ENCODE assay signal across 14 cellular contexts in the genomic region with DNA sequence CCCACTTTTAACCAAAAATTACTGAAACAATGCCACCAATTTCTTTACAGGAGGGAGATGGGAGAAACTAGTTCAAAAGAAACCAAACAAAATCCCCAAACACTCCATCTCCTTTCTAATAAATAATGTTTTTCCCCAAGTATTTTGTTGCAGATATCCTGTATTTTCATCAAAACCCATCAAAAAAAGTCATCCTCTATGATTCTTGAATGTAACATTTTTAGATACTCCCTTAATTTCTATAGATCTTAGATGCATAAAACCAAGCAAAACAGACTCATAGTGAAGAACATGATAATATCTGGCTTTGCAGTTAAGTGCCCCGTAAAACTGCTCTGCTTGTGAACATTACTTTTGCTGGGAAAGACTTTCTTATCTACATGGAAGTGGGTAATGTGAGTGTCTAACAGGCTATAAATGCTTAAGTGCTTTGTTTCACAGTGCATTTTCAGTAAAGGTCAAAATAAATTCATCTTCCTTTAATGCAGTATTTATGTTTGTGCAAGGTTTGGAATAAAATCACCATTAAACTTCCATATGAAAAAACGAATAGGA.
DNase-seq lines count a peak whose midpoint lies in the region; ATAC-seq, FAIRE-seq and TF ChIP-seq lines count a peak whose summit lies in the region.
"Had no signal": no experiment of that assay in that cellular context is flagged by ENCODE, and none has a peak within 500 bp of the region (broad histone marks: within the 10 kb centered on the region; RNA-seq: fewer than 3 reads in every experiment).

No MANE protein-coding gene starts in this region.

- H3K9ac ChIP-seq in astrocyte (ENCODE audit: low read length), result no peak overlapping the region

- no peaks in the 10 kb centered on the region for H3K36me3 ChIP-seq in CD4-positive, alpha-beta memory T cell (ENCODE audit: insufficient read depth, low read length)
- no peaks in the 10 kb centered on the region for H3K36me3 ChIP-seq in HEK293 (ENCODE audit: control insufficient read depth in 2 of 2, insufficient read depth in 1 of 2, low read length in 2 of 2)
- no peaks in the 10 kb centered on the region for H3K36me3 ChIP-seq in astrocyte (ENCODE audit: insufficient read depth, low read length)
- no peaks in the 10 kb centered on the region for H3K36me3 ChIP-seq in spleen
- H3K36me3 ChIP-seq: prostate gland had no signal

- no peaks in the 10 kb centered on the region for H3K79me2 ChIP-seq in astrocyte (ENCODE audit: insufficient read depth, low read length)

- intact Hi-C loops in CD4-positive, alpha-beta memory T cell (cut with micrococcal nuclease), result no loop called here
- intact Hi-C loops in natural killer cell (cut with micrococcal nuclease) (no loop called here), spleen (cut with DNase I; ENCODE audit: low total_unique reads) (no loop called here)

- no peak overlapping the region for H3K27ac ChIP-seq in CD4-positive, alpha-beta memory T cell (ENCODE audit: low read depth, low read length)
- H3K27ac ChIP-seq in HEK293 (ENCODE audit: extremely low read depth, low read depth, low read length) (peak overlapping the region; percentile 50; the same call in 1 of the 2 replicates), astrocyte (ENCODE audit: low read depth, low read length) (no peak overlapping the region), spleen (peak overlapping the region in 4 of 8 donors; percentile 34 to 62 (median 50))
- H3K27ac ChIP-seq: prostate gland had no signal

- no peak for DNase-seq in CD4-positive, alpha-beta memory T cell
- no peak for DNase-seq in astrocyte (ENCODE audit: low read depth)
- DNase-seq in natural killer cell, result no peak
- no peak for DNase-seq in HUDEP-2 (lab: John Stamatoyannopoulos, UW; ENCODE audit: unreplicated experiment in 76 of 76)
- no peak for DNase-seq in spleen
- DNase-seq in frontal cortex (ENCODE audit: low spot score in 2 of 2), result no peak
- DNase-seq in CD1c-positive myeloid dendritic cell (ENCODE audit: extremely low spot score), result no peak
- DNase-seq: GDM1, mucosa of descending colon, NCI-H1105, NCI-H226 had no signal

- H3K4me3 Mint-ChIP-seq in CD4-positive, alpha-beta memory T cell, result peak overlapping the region in 6 of 8 donors; percentile 30 to 85 (median 72)
- H3K4me3 Mint-ChIP-seq in astrocyte (ENCODE audit: unreplicated experiment), result peak overlapping the region; percentile 60
- peak overlapping the region; percentile 95 for H3K4me3 Mint-ChIP-seq in natural killer cell

- H3K27me3 Mint-ChIP-seq in CD4-positive, alpha-beta memory T cell, result peaks cover 23 to 42% of the 10 kb centered on the region in 2 donors
- H3K27me3 Mint-ChIP-seq in astrocyte (ENCODE audit: low read depth, unreplicated experiment), result peaks cover 22% of the 10 kb centered on the region
- peaks cover 7 to 58% of the 10 kb centered on the region in 2 donors for H3K27me3 Mint-ChIP-seq in natural killer cell (ENCODE audit: low read depth in 2 of 2)

- no peak overlapping the region for H3K4me3 ChIP-seq in CD4-positive, alpha-beta memory T cell (ENCODE audit: low read length in 2 of 2)
- no peak overlapping the region for H3K4me3 ChIP-seq in HEK293 (ENCODE audit: low read depth, low read length)
- no peak overlapping the region for H3K4me3 ChIP-seq in astrocyte (ENCODE audit: insufficient read depth, low read depth, low read length)
- no peak overlapping the region for H3K4me3 ChIP-seq in spleen
- H3K4me3 ChIP-seq: mucosa of descending colon, prostate gland had no signal

- peak overlapping the region; percentile 92 for H3K4me2 ChIP-seq in astrocyte (ENCODE audit: low read length)

- no peak for TF ChIP-seq POLR2A in spleen (IDR thresholded peaks at IDR 0.05)

- no peak overlapping the region for H2AFZ ChIP-seq in astrocyte (ENCODE audit: low read depth, low read length)

- no peaks in the 10 kb centered on the region for H3K36me3 Mint-ChIP-seq in CD4-positive, alpha-beta memory T cell
- H3K36me3 Mint-ChIP-seq in astrocyte (ENCODE audit: low read depth, unreplicated experiment), result peaks cover 2% of the 10 kb centered on the region
- H3K36me3 Mint-ChIP-seq in natural killer cell, result no peaks in the 10 kb centered on the region
- H3K36me3 Mint-ChIP-seq: WTC11 had no signal

- POLR2A ChIA-PET in CD4-positive, alpha-beta memory T cell (lab: Charles Lee; ENCODE audit: partially characterized antibody), result no interaction called here
- POLR2A ChIA-PET in HEK293 (lab: Yijun Ruan, JAX), result no interaction called here

- H3K27me3 ChIP-seq in CD4-positive, alpha-beta memory T cell (ENCODE audit: insufficient read depth, low read length), result peaks cover 7% of the 10 kb centered on the region
- H3K27me3 ChIP-seq in astrocyte (ENCODE audit: insufficient read depth, low read length), result peaks cover 4% of the 10 kb centered on the region
- peaks cover 0 to 37% (median 0%) of the 10 kb centered on the region in 7 donors for H3K27me3 ChIP-seq in spleen (replicated peaks in 1 of 7)

- no peak overlapping the region for H3K27ac Mint-ChIP-seq in CD4-positive, alpha-beta memory T cell
- H3K27ac Mint-ChIP-seq in astrocyte (ENCODE audit: unreplicated experiment) (peak overlapping the region; percentile 15), natural killer cell (peak overlapping the region in 1 of 2 donors; percentile 79)
- H3K27ac Mint-ChIP-seq: WTC11 had no signal

- H3K4me1 Mint-ChIP-seq in CD4-positive, alpha-beta memory T cell, result peaks cover 5 to 24% (median 19%) of the 10 kb centered on the region in 4 donors
- H3K4me1 Mint-ChIP-seq in astrocyte (ENCODE audit: low read depth, unreplicated experiment), result peaks cover 18% of the 10 kb centered on the region
- H3K4me1 Mint-ChIP-seq in natural killer cell, result peaks cover 16 to 22% of the 10 kb centered on the region in 2 donors

- 34 to 52% (median 41%) methylated on average over 2 of the region's 2 CpGs for WGBS in spleen, 5 donors

- no peak for ATAC-seq in natural killer cell

- TF ChIP-seq CTCF in HEK293 (tag by site-specific recombination; IDR thresholded peaks at IDR 0.05), result no peak
- TF ChIP-seq CTCF in astrocyte (IDR thresholded peaks at IDR 0.05; ENCODE audit: insufficient read depth, low read depth, low read length), result no peak
- TF ChIP-seq CTCF in natural killer cell (IDR thresholded peaks at IDR 0.05), result no peak
- no peak for TF ChIP-seq CTCF in spleen (IDR thresholded peaks at IDR 0.05 in 8 of 11, conservative IDR thresholded peaks at IDR 0.05 in 3 of 11)

- FAIRE-seq in astrocyte (lab: Jason Lieb, UNC), result no peak
- no peak for FAIRE-seq in frontal cortex (lab: Jason Lieb, UNC)

- CTCF ChIA-PET in CD4-positive, alpha-beta memory T cell (lab: Charles Lee; ENCODE audit: partially characterized antibody), result no interaction called here
- CTCF ChIA-PET in HEK293 (lab: Yijun Ruan, JAX), result no interaction called here

- H3K9me3 Mint-ChIP-seq in CD4-positive, alpha-beta memory T cell, result peaks cover 0 to 7% (median 0%) of the 10 kb centered on the region in 8 donors
- peaks cover 6% of the 10 kb centered on the region for H3K9me3 Mint-ChIP-seq in astrocyte (ENCODE audit: unreplicated experiment)
- H3K9me3 Mint-ChIP-seq in natural killer cell, result no peaks in the 10 kb centered on the region
- H3K9me3 Mint-ChIP-seq: WTC11 had no signal

- H4K20me1 ChIP-seq in astrocyte (ENCODE audit: insufficient read depth, low read length), result no peaks in the 10 kb centered on the region

- H3K9me3 ChIP-seq in CD4-positive, alpha-beta memory T cell (ENCODE audit: control insufficient read depth in 1 of 2, low read length in 2 of 2), result no peaks in the 10 kb centered on the region
- H3K9me3 ChIP-seq in HEK293 (ENCODE audit: control insufficient read depth, insufficient read depth, low read depth, low read length) (no peaks in the 10 kb centered on the region), astrocyte (ENCODE audit: insufficient read depth, low read depth, low read length) (no peaks in the 10 kb centered on the region), spleen (no peaks in the 10 kb centered on the region)
- H3K9me3 ChIP-seq: mucosa of descending colon, prostate gland had no signal

- H3K4me1 ChIP-seq in CD4-positive, alpha-beta memory T cell (ENCODE audit: insufficient read depth, low read length), result peaks cover 14% of the 10 kb centered on the region
- H3K4me1 ChIP-seq in HEK293 (ENCODE audit: control insufficient read depth, insufficient read depth, low read length) (peaks cover 3% of the 10 kb centered on the region), astrocyte (ENCODE audit: insufficient read depth, low read length) (peaks cover 12% of the 10 kb centered on the region), spleen (peaks cover 3 to 28% (median 18%) of the 10 kb centered on the region in 6 donors)

TF ChIP-seq in HEK293, 187 proteins besides CTCF, POLR2A, EP300 and RAD21 (continues in another document):
- TF ChIP-seq, protein P1, sequence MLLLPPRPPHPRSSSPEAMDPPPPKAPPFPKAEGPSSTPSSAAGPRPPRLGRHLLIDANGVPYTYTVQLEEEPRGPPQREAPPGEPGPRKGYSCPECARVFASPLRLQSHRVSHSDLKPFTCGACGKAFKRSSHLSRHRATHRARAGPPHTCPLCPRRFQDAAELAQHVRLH (tag by site-specific recombination; IDR thresholded peaks at IDR 0.05), result peak; percentile 93
- TF ChIP-seq, protein P2, sequence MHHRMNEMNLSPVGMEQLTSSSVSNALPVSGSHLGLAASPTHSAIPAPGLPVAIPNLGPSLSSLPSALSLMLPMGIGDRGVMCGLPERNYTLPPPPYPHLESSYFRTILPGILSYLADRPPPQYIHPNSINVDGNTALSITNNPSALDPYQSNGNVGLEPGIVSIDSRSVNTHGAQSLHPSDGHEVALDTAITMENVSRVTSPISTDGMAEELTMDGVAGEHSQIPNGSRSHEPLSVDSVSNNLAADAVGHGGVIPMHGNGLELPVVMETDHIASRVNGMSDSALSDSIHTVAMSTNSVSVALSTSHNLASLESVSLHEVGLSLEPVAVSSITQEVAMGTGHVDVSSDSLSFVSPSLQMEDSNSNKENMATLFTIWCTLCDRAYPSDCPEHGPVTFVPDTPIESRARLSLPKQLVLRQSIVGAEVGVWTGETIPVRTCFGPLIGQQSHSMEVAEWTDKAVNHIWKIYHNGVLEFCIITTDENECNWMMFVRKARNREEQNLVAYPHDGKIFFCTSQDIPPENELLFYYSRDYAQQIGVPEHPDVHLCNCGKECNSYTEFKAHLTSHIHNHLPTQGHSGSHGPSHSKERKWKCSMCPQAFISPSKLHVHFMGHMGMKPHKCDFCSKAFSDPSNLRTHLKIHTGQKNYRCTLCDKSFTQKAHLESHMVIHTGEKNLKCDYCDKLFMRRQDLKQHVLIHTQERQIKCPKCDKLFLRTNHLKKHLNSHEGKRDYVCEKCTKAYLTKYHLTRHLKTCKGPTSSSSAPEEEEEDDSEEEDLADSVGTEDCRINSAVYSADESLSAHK (tag by site-specific recombination; IDR thresholded peaks at IDR 0.05), result peak; percentile 95
- peak; percentile 93 for TF ChIP-seq OSR2 (tag by site-specific recombination; IDR thresholded peaks at IDR 0.05)
- peak; percentile 87 for TF ChIP-seq ZXDB (tag by site-specific recombination; IDR thresholded peaks at IDR 0.05)
- TF ChIP-seq PRDM1 (tag by site-specific recombination; IDR thresholded peaks at IDR 0.05), result peak; percentile 51; the same call in 1 of the 2 replicates
